1 cellular context compared by ENCODE assay signal in genomic region chr17:63163158-63163520, GRCh38.
TF ChIP-seq lines count a peak whose summit lies in the region.

No MANE protein-coding gene starts in this region.

TF ChIP-seq in A549, 52 proteins besides CTCF, POLR2A, EP300 and RAD21 (continued from another document):
- TF ChIP-seq BCL3 (IDR thresholded peaks at IDR 0.05): no peak
- no peak for TF ChIP-seq NR3C1 (IDR thresholded peaks at IDR 0.05)
- TF ChIP-seq ZFP36 (IDR thresholded peaks at IDR 0.05; ENCODE audit: borderline replicate concordance, partially characterized antibody): no peak
- TF ChIP-seq TP53 (CRISPR knock-in tag; IDR thresholded peaks at IDR 0.05): no peak
- TF ChIP-seq HOXB5 (CRISPR knock-in tag; IDR thresholded peaks at IDR 0.05): no peak
- no peak for TF ChIP-seq CBX8 (IDR thresholded peaks at IDR 0.05)
- no peak for TF ChIP-seq JUNB (IDR thresholded peaks at IDR 0.05)
- TF ChIP-seq PHF8 (IDR thresholded peaks at IDR 0.05; ENCODE audit: borderline replicate concordance, low read depth): no peak
- no peak for TF ChIP-seq FOSL2 (IDR thresholded peaks at IDR 0.05)
- no peak for TF ChIP-seq FOSL2 (CRISPR knock-in tag; IDR thresholded peaks at IDR 0.05)
- no peak for TF ChIP-seq HES2 (IDR thresholded peaks at IDR 0.05)
- TF ChIP-seq KDM1A (IDR thresholded peaks at IDR 0.05; ENCODE audit: low read depth): no peak
- TF ChIP-seq CHD2 (IDR thresholded peaks at IDR 0.05; ENCODE audit: low read length, partially characterized antibody): no peak
- TF ChIP-seq RARB (CRISPR knock-in tag; IDR thresholded peaks at IDR 0.05): no peak
- no peak for TF ChIP-seq EHMT2 (IDR thresholded peaks at IDR 0.05; ENCODE audit: low read depth)
TF ChIP-seq in A549: peak in this region for 0.
